Comparison of ENCODE assay signal across 2 cellular contexts in genomic region chrX:100484971-100485370, GRCh38.
TF ChIP-seq lines count a peak whose summit lies in the region.

No MANE protein-coding gene starts in this region.

TF ChIP-seq in GM23338, 12 proteins besides CTCF, POLR2A, EP300 and RAD21:
- TF ChIP-seq REST (IDR thresholded peaks at IDR 0.05; ENCODE audit: unreplicated experiment) = no peak
- TF ChIP-seq ZNF114 (CRISPR knock-in tag; IDR thresholded peaks at IDR 0.05) = no peak
- TF ChIP-seq EZH2phosphoT487 (IDR thresholded peaks at IDR 0.05; ENCODE audit: unreplicated experiment) = no peak
- TF ChIP-seq ETS1 (IDR thresholded peaks at IDR 0.05) = no peak
- 0 out of 2 replicates have a peak, but pooled peaks have one; percentile 17 for TF ChIP-seq NANOG (IDR thresholded peaks at IDR 0.05; ENCODE audit: borderline replicate concordance)
- no peak for TF ChIP-seq ZNF331 (CRISPR knock-in tag; IDR thresholded peaks at IDR 0.05; ENCODE audit: low read depth)
- TF ChIP-seq CREB1 (CRISPR knock-in tag; IDR thresholded peaks at IDR 0.05; ENCODE audit: low read depth) = no peak
- TF ChIP-seq ZNF462 (CRISPR knock-in tag; IDR thresholded peaks at IDR 0.05) = no peak

TF ChIP-seq in H1, 55 proteins besides CTCF, POLR2A, EP300 and RAD21 (continued from another document):
- TF ChIP-seq ATF3 (IDR thresholded peaks at IDR 0.05; ENCODE audit: insufficient read depth, low read depth, low read length) (no peak), CTBP2 (IDR thresholded peaks at IDR 0.05; ENCODE audit: borderline replicate concordance, insufficient read depth, insufficient read length, low read length) (no peak), ASH2L (IDR thresholded peaks at IDR 0.05; ENCODE audit: low read length) (no peak), RFX5 (IDR thresholded peaks at IDR 0.05; ENCODE audit: borderline replicate concordance, low read depth, low read length) (no peak), CHD7 (IDR thresholded peaks at IDR 0.05; ENCODE audit: insufficient replicate concordance, low read length) (no peak), SP2 (IDR thresholded peaks at IDR 0.05; ENCODE audit: low read length) (no peak), MAFK (IDR thresholded peaks at IDR 0.05; ENCODE audit: low read depth, low read length) (no peak), SAP30 (IDR thresholded peaks at IDR 0.05; ENCODE audit: insufficient read depth, insufficient replicate concordance, low read length) (no peak), E2F6 (IDR thresholded peaks at IDR 0.05) (no peak), PHF8 (conservative IDR thresholded peaks at IDR 0.05; ENCODE audit: low read depth, low read length) (no peak), HDAC6 (IDR thresholded peaks at IDR 0.05; ENCODE audit: low read depth, low read length) (no peak), RBBP5 (IDR thresholded peaks at IDR 0.05; ENCODE audit: borderline replicate concordance, low read depth, low read length) (no peak)
